ENCODE assay signal across 31 cellular contexts in the genomic region with DNA sequence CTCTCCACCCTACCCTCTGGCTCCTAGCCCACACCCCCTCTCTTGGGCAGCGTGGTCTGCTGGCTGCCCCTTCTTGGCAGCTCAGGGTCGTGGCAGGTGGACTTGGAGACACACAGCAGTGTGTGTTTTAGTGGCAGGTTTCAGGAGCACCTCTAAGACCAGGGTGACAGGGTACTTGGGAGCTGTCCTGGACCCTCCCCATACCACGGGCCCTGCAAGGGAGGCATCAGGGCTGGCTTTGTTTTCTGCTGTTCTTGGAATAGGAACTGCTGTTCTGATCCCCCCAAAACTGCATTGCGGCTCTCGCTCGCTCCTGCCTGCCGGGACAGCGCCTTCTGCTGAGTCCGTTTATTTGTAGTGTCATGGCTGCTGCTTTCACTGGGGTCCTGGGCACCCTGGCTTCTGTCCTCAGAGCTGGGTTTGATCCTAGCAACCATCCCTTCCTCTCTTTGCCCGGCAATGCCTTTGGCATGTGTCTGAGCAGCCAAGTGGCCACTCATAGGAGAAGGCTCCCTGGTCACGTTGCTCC. TPM values are rescaled to one million over a fixed set of nuclear protein-coding genes. Genes with fewer than 3 reads are reported as not detected.
"Had no signal": no experiment of that assay in that cellular context is flagged by ENCODE, and none has a peak within 500 bp of the region (broad histone marks: within the 10 kb centered on the region; RNA-seq: fewer than 3 reads in every experiment).

No MANE protein-coding gene starts in this region.

- H3K27me3 ChIP-seq: dorsolateral prefrontal cortex had no signal

- FAIRE-seq: astrocyte, bronchial epithelial cell, frontal cortex had no signal

- H3K36me3 ChIP-seq: brain microvascular endothelial cell, WERI-Rb-1 had no signal

- ATAC-seq: activated CD4-positive, CD25-positive, alpha-beta regulatory T cell treated with anti-CD3 and anti-CD28 coated beads, Interleukin-2, amount 50 U/mL, for 24 hours; activated CD8-positive, alpha-beta T cell treated with anti-CD3 and anti-CD28 coated beads for 36 hours; activated T-cell treated with anti-CD3 and anti-CD28 coated beads, Interleukin-2, amount 50 U/mL, for 4 hours; activated T-helper 17 cell treated with anti-CD3 and anti-CD28 coated beads, Interleukin-2, amount 50 U/mL, for 72 hours; esophagus mucosa; T-helper 17 cell had no signal

- DNase-seq: activated B cell treated with CpG ODN at 0.5 μM for 24 hours; activated CD4-positive, alpha-beta T cell treated with anti-CD3 and anti-CD28 coated beads for 48 hours; activated CD4-positive, alpha-beta T cell treated with anti-CD3 and anti-CD28 coated beads, Interleukin-2, amount 50 U/mL, for 1 hour; activated CD4-positive, alpha-beta T cell treated with anti-CD3 and anti-CD28 coated beads, Interleukin-2, amount 50 U/mL, for 48 hours; activated CD8-positive, alpha-beta memory T cell treated with anti-CD3 and anti-CD28 coated beads for 24 hours; activated CD8-positive, alpha-beta T cell treated with anti-CD3 and anti-CD28 coated beads for 36 hours; activated effector memory CD4-positive, alpha-beta T cell treated with Interleukin-2 at 50 U/mL for 16 hours; activated gamma-delta T cell treated with Interleukin-2 at 50 U/mL for 16 hours; activated naive CD4-positive, alpha-beta T cell treated with anti-CD3 and anti-CD28 coated beads, Interleukin-2, amount 50 U/mL, for 16 hours; activated naive CD4-positive, alpha-beta T cell treated with Interleukin-2 at 50 U/mL for 16 hours; activated T-cell treated with anti-CD3 and anti-CD28 coated beads, Interleukin-2, amount 50 U/mL, for 4 hours; amniotic stem cell; anterior cingulate cortex; brain microvascular endothelial cell; dorsolateral prefrontal cortex; effector memory CD4-positive, alpha-beta T cell; endodermal cell; foreskin fibroblast; T-helper 1 cell; T-helper 17 cell; T1000; WERI-Rb-1 had no signal

- H3K27ac ChIP-seq: brain microvascular endothelial cell, coronary artery, dorsolateral prefrontal cortex, WERI-Rb-1 had no signal

- H3K4me3 ChIP-seq: coronary artery, dorsolateral prefrontal cortex had no signal

RNA-seq across cellular contexts. Expression of gene COMP, which starts 12.2 kb away (rescaled TPM):
- total RNA-seq: activated CD8-positive, alpha-beta T cell treated with anti-CD3 and anti-CD28 coated beads for 36 hours; activated T-cell treated with anti-CD3 and anti-CD28 coated beads, Interleukin-2, amount 50 U/mL, for 4 hours; activated T-helper 17 cell treated with anti-CD3 and anti-CD28 coated beads, Interleukin-2, amount 50 U/mL, for 72 hours; bronchial epithelial cell; cerebellum; endodermal cell; epithelial cell of proximal tubule; frontal cortex; T-helper 17 cell had no signal
